Comparison of ENCODE assay signal across 27 cellular contexts in the genomic region with DNA sequence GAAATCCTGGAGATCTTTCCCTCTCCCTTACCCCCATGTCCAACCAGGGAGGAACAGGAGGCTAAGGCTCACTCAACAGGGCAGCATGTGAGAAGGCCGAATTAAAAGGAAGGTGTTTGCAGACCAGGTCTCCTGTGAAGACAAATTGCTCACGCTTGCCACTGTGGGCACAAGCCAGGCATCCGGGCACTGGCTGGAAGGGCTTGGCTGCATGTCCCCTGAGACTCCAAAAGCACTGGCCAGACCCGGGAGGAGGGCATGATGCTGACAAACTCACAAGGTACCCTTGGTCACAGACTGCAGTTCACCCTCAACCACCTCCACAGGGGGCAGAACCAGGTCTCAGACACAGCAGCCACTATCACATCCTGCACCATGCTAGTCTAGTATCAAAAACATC.
"Had no signal": no experiment of that assay in that cellular context is flagged by ENCODE, and none has a peak within 500 bp of the region (broad histone marks: within the 10 kb centered on the region; RNA-seq: fewer than 3 reads in every experiment).

No MANE protein-coding gene starts in this region.

- ATAC-seq: PC-3 had no signal

- H3K9ac ChIP-seq: KMS-11, SK-N-SH had no signal

- DNase-seq: Karpas-422; MM.1S; NCI-H1092; NCI-H1105; NCI-H1417 treated with DMSO at 0.1 percent for 48 hours; NCI-H1436 treated with DMSO at 0.1 percent for 48 hours; NCI-H1694 treated with DMSO at 0.1 percent for 48 hours; NCI-H187 treated with DMSO at 0.1 percent for 48 hours; NCI-H2029; NCI-H2081; NCI-H2171 treated with DMSO at 0.1 percent for 48 hours; NCI-H2227 treated with DMSO at 0.1 percent for 48 hours; NCI-H446 treated with DMSO at 0.1 percent for 48 hours; NCI-H524; NCI-H526 treated with DMSO at 0.1 percent for 48 hours; NCI-H774; NK-92 treated with Interleukin-12 subunit alpha and Interleukin-12 subunit beta, amount 100 ng/mL, for 24 hours; OCI-M1; PC-3; Peyer's patch; Right ventricle myocardium superior; SHP77 treated with DMSO at 0.1 percent for 48 hours; SK-N-SH; SW 1271; T-helper 1 cell had no signal

- H3K36me3 ChIP-seq: Peyer's patch, SJSA1 had no signal

- H3K27ac ChIP-seq: KMS-11, Peyer's patch, SJSA1 had no signal

- H3K9me3 ChIP-seq: Peyer's patch, SJSA1, SK-N-SH had no signal

- H3K4me1 ChIP-seq: Peyer's patch, SJSA1 had no signal

- H3K27me3 ChIP-seq: Peyer's patch, SJSA1 had no signal

- H3K4me3 ChIP-seq: Peyer's patch, SJSA1 had no signal

- H3K4me2 ChIP-seq: KMS-11, SK-N-SH had no signal
